8 cellular contexts compared by ENCODE assay signal in the genomic region with DNA sequence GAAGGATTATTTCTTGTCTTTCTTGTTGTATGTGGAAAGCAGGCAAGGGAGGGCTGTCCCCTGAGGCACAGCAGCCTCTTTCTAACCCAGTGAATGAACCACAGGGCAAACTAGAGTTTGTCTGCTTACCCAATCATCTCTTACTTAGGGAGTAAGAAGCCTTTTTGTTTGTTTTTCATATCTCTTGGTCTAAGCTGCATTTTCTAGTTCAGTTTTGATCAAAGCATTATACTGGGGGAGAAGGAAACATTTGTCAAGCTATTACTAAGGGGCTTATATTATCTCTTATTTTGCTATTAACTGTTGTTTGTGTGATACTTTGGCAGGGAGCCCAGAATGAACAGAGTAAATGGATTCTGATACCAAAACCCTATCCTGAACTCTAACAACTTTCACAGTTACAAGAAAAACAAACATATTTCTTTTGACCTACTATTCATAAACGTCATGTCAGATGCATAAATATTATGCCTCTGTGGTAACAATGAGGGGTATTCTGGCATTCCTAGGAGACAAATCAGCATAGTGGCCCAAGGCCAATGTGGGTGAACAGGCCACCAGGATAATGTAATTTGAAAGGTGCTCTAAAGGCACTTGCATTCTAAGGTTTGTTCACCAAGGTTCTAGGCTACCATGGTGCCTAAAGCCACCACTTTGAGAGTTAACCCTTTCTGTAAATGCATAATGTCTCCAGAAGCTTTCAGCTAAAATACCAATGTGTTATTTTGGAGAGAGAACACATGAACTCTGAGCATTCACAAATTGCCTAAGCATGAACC.
A peak's percentile ranks its signal among the peaks of the same experiment; 100 is the strongest.
DNase-seq lines count a peak whose midpoint lies in the region; ATAC-seq and TF ChIP-seq lines count a peak whose summit lies in the region.

No MANE protein-coding gene starts in this region.

- TF ChIP-seq CTCF in HEK293 (tag by site-specific recombination; IDR thresholded peaks at IDR 0.05) (no peak), gastroesophageal sphincter (IDR thresholded peaks at IDR 0.05) (no peak), natural killer cell (IDR thresholded peaks at IDR 0.05) (no peak)

- H3K27me3 Mint-ChIP-seq in natural killer cell (ENCODE audit: low read depth in 2 of 2): no peaks in the 10 kb centered on the region
- no peaks in the 10 kb centered on the region for H3K27me3 Mint-ChIP-seq in activated CD8-positive, alpha-beta T cell treated with anti-CD3 and anti-CD28 coated beads, Interleukin-2, amount 10 ng/mL, durations not matched to agents 7 days and 5 days (ENCODE audit: low read depth)

- H3K9me3 Mint-ChIP-seq in natural killer cell: no peaks in the 10 kb centered on the region
- no peaks in the 10 kb centered on the region for H3K9me3 Mint-ChIP-seq in activated CD8-positive, alpha-beta T cell treated with anti-CD3 and anti-CD28 coated beads, Interleukin-2, amount 10 ng/mL, durations not matched to agents 7 days and 5 days (ENCODE audit: insufficient read depth)

- ATAC-seq in gastroesophageal sphincter: peak; percentile 83
- no peak for ATAC-seq in natural killer cell
- no peak for ATAC-seq in activated CD8-positive, alpha-beta T cell treated with anti-CD3 and anti-CD28 coated beads, Interleukin-2, amount 10 ng/mL, durations not matched to agents 7 days and 5 days
- no peak for ATAC-seq in HG03571 (IDR thresholded peaks at IDR 0.05; ENCODE audit: unreplicated experiment)

- CTCF ChIA-PET in HEK293 (lab: Yijun Ruan, JAX): interaction anchor here (0.8 to 0.9 kb wide), 2 partner anchors 14 to 62 kb away, joined by 4 read pairs; no protein-coding TSS in a partner anchor
- CTCF ChIA-PET in activated CD8-positive, alpha-beta T cell treated with anti-CD3 and anti-CD28 coated beads, Interleukin-2, amount 10 ng/mL, durations not matched to agents 7 days and 5 days (lab: Charles Lee): no interaction called here

- H3K36me3 ChIP-seq in HEK293 (ENCODE audit: control insufficient read depth in 2 of 2, insufficient read depth in 1 of 2, low read length in 2 of 2) (no peaks in the 10 kb centered on the region), gastroesophageal sphincter (no peaks in the 10 kb centered on the region)

- intact Hi-C loops in natural killer cell (cut with micrococcal nuclease): no loop called here

- H3K4me3 ChIP-seq in HEK293 (ENCODE audit: low read depth, low read length) (no peak overlapping the region), gastroesophageal sphincter (no peak overlapping the region)

- H3K4me1 ChIP-seq in HEK293 (ENCODE audit: control insufficient read depth, insufficient read depth, low read length): peaks cover 10% of the 10 kb centered on the region
- H3K4me1 ChIP-seq in gastroesophageal sphincter: peaks cover 9 to 11% (median 10%) of the 10 kb centered on the region in 3 donors

- in situ Hi-C loops in SK-MEL-5 (cut with HindIII; ENCODE audit: low pct_unique_long_range_greater_than_20kb, low sequenced_read_pairs): no loop called here

- TF ChIP-seq POLR2A in gastroesophageal sphincter (IDR thresholded peaks at IDR 0.05): no peak

- no peaks in the 10 kb centered on the region for H3K4me1 Mint-ChIP-seq in natural killer cell
- peaks cover 3% of the 10 kb centered on the region for H3K4me1 Mint-ChIP-seq in activated CD8-positive, alpha-beta T cell treated with anti-CD3 and anti-CD28 coated beads, Interleukin-2, amount 10 ng/mL, durations not matched to agents 7 days and 5 days (ENCODE audit: low read depth)

- DNase-seq in SK-MEL-5 (ENCODE audit: low read depth, low spot score): peak; percentile 87
- DNase-seq in smooth muscle cell of the brain vasculature (ENCODE audit: low read depth, low spot score): peak; percentile 74
- no peak for DNase-seq in natural killer cell
- DNase-seq in activated CD8-positive, alpha-beta T cell treated with anti-CD3 and anti-CD28 coated beads, Interleukin-2, amount 10 ng/mL, durations not matched to agents 7 days and 5 days: no peak
- DNase-seq in HK-2 (ENCODE audit: unreplicated experiment): no peak

- WGBS in gastroesophageal sphincter (ENCODE audit: low coverage in 1 of 2), 2 donors: 17 to 21% methylated on average over 1 of the region's 1 CpG

- POLR2A ChIA-PET in HEK293 (lab: Yijun Ruan, JAX): interaction anchor here (0.6 to 1.6 kb wide), 2 partner anchors 313 to 479 kb away, joined by 3 to 5 read pairs; a partner anchor contains a TSS
- POLR2A ChIA-PET in activated CD8-positive, alpha-beta T cell treated with anti-CD3 and anti-CD28 coated beads, Interleukin-2, amount 10 ng/mL, durations not matched to agents 7 days and 5 days (lab: Charles Lee): no interaction called here

- no peaks in the 10 kb centered on the region for H3K27me3 ChIP-seq in gastroesophageal sphincter

- H3K36me3 Mint-ChIP-seq in natural killer cell: no peaks in the 10 kb centered on the region
- no peaks in the 10 kb centered on the region for H3K36me3 Mint-ChIP-seq in activated CD8-positive, alpha-beta T cell treated with anti-CD3 and anti-CD28 coated beads, Interleukin-2, amount 10 ng/mL, durations not matched to agents 7 days and 5 days (ENCODE audit: low read depth)

- peak overlapping the region; percentile 78 for H3K27ac ChIP-seq in HEK293 (ENCODE audit: extremely low read depth, low read depth, low read length)
- peak overlapping the region; percentile 32 to 72 (median 60) for H3K27ac ChIP-seq in gastroesophageal sphincter

- H3K27ac Mint-ChIP-seq in natural killer cell: no peak overlapping the region
- no peak overlapping the region for H3K27ac Mint-ChIP-seq in activated CD8-positive, alpha-beta T cell treated with anti-CD3 and anti-CD28 coated beads, Interleukin-2, amount 10 ng/mL, durations not matched to agents 7 days and 5 days

- no peak overlapping the region for H3K4me3 Mint-ChIP-seq in natural killer cell
- no peak overlapping the region for H3K4me3 Mint-ChIP-seq in activated CD8-positive, alpha-beta T cell treated with anti-CD3 and anti-CD28 coated beads, Interleukin-2, amount 10 ng/mL, durations not matched to agents 7 days and 5 days

- TF ChIP-seq EP300 in gastroesophageal sphincter (IDR thresholded peaks at IDR 0.05): no peak

- H3K9me3 ChIP-seq in HEK293 (ENCODE audit: control insufficient read depth, insufficient read depth, low read depth, low read length) (no peaks in the 10 kb centered on the region), gastroesophageal sphincter (no peaks in the 10 kb centered on the region)

TF ChIP-seq in HEK293, 187 proteins besides CTCF, POLR2A, EP300 and RAD21 (continues in another document):
- TF ChIP-seq ZFP69B (tag by site-specific recombination; IDR thresholded peaks at IDR 0.05) (no peak), ZNF16 (tag by site-specific recombination; IDR thresholded peaks at IDR 0.05; ENCODE audit: low read depth) (no peak), ZNF610 (tag by site-specific recombination; IDR thresholded peaks at IDR 0.05; ENCODE audit: borderline replicate concordance) (no peak), ZNF114 (tag by site-specific recombination; IDR thresholded peaks at IDR 0.05) (no peak), BCL11B (tag by site-specific recombination; IDR thresholded peaks at IDR 0.05; ENCODE audit: low read depth) (no peak), ZNF776 (tag by site-specific recombination; IDR thresholded peaks at IDR 0.05; ENCODE audit: borderline replicate concordance) (no peak), ZNF23 (tag by site-specific recombination; IDR thresholded peaks at IDR 0.05; ENCODE audit: borderline replicate concordance) (no peak)
- TF ChIP-seq, protein P1, sequence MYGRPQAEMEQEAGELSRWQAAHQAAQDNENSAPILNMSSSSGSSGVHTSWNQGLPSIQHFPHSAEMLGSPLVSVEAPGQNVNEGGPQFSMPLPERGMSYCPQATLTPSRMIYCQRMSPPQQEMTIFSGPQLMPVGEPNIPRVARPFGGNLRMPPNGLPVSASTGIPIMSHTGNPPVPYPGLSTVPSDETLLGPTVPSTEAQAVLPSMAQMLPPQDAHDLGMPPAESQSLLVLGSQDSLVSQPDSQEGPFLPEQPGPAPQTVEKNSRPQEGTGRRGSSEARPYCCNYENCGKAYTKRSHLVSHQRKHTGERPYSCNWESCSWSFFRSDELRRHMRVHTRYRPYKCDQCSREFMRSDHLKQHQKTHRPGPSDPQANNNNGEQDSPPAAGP (tag by site-specific recombination; IDR thresholded peaks at IDR 0.05): no peak
- TF ChIP-seq, protein P2, sequence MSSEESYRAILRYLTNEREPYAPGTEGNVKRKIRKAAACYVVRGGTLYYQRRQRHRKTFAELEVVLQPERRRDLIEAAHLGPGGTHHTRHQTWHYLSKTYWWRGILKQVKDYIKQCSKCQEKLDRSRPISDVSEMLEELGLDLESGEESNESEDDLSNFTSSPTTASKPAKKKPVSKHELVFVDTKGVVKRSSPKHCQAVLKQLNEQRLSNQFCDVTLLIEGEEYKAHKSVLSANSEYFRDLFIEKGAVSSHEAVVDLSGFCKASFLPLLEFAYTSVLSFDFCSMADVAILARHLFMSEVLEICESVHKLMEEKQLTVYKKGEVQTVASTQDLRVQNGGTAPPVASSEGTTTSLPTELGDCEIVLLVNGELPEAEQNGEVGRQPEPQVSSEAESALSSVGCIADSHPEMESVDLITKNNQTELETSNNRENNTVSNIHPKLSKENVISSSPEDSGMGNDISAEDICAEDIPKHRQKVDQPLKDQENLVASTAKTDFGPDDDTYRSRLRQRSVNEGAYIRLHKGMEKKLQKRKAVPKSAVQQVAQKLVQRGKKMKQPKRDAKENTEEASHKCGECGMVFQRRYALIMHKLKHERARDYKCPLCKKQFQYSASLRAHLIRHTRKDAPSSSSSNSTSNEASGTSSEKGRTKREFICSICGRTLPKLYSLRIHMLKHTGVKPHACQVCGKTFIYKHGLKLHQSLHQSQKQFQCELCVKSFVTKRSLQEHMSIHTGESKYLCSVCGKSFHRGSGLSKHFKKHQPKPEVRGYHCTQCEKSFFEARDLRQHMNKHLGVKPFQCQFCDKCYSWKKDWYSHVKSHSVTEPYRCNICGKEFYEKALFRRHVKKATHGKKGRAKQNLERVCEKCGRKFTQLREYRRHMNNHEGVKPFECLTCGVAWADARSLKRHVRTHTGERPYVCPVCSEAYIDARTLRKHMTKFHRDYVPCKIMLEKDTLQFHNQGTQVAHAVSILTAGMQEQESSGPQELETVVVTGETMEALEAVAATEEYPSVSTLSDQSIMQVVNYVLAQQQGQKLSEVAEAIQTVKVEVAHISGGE (tag by site-specific recombination; conservative IDR thresholded peaks at IDR 0.05; ENCODE audit: low read depth): no peak
- TF ChIP-seq, protein P3, sequence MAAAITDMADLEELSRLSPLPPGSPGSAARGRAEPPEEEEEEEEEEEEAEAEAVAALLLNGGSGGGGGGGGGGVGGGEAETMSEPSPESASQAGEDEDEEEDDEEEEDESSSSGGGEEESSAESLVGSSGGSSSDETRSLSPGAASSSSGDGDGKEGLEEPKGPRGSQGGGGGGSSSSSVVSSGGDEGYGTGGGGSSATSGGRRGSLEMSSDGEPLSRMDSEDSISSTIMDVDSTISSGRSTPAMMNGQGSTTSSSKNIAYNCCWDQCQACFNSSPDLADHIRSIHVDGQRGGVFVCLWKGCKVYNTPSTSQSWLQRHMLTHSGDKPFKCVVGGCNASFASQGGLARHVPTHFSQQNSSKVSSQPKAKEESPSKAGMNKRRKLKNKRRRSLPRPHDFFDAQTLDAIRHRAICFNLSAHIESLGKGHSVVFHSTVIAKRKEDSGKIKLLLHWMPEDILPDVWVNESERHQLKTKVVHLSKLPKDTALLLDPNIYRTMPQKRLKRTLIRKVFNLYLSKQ (tag by site-specific recombination; IDR thresholded peaks at IDR 0.05; ENCODE audit: borderline replicate concordance): no peak

Comparison
In these comparisons a context has a peak if more than half of its experiments do, and no peak if none do; other contexts are left out.
1. DNase-seq: peak in SK-MEL-5 (single experiment) and smooth muscle cell of the brain vasculature (single experiment); none in natural killer cell (single experiment), activated CD8-positive, alpha-beta T cell treated with anti-CD3 and anti-CD28 coated beads, Interleukin-2, amount 10 ng/mL, durations not matched to agents 7 days and 5 days (single experiment) and HK-2 (single experiment).